25 cellular contexts compared by ENCODE assay signal in the genomic region with DNA sequence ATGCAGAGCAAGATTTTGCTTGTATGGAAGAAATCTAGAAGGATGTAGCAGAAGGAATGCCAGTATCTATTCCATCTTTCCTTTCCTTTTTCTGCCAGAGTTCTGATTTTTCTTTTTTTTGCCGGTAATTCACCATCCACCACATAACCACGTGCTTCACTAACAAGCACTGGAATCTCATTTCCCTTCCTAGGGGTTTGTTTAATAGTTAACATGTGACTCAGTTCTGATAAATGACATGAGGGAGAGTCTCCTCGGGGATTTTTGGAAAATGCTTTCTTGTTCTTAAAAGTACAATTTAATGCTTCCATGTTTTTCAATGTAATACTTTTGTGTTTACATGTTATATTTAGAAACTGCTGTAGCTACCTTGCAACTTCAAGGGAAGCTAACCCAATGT.
"Had no signal": no experiment of that assay in that cellular context is flagged by ENCODE, and none has a peak within 500 bp of the region (broad histone marks: within the 10 kb centered on the region; RNA-seq: fewer than 3 reads in every experiment).

No MANE protein-coding gene starts in this region.

- H3K9me3 ChIP-seq: heart left ventricle, left ventricle myocardium inferior, lower lobe of right lung, ovary, prostate gland, right lobe of liver, spleen, tibial artery, upper lobe of left lung, uterus had no signal

- DNase-seq: effector CD4-positive, alpha-beta T cell; endodermal cell; foreskin melanocyte; heart left ventricle; hypothalamus; left cardiac atrium; left ventricle myocardium inferior; lower lobe of right lung; midbrain; nucleus accumbens; ovary; retina; right lobe of liver; spleen; stimulated activated CD4-positive, alpha-beta T cell treated with anti-CD3 and anti-CD28 coated beads, Interleukin-15, amount 100 ng/mL, for 24 hours; stimulated activated CD4-positive, alpha-beta T cell treated with anti-CD3 and anti-CD28 coated beads, Interleukin-1b, Interleukin-23, amount 100 ng/mL, for 48 hours; stimulated activated CD4-positive, alpha-beta T cell treated with anti-CD3 and anti-CD28 coated beads, Interleukin-4, amount 100 ng/mL, for 24 hours; tibial artery; upper lobe of left lung; uterus had no signal

- H3K36me3 ChIP-seq: heart left ventricle, left ventricle myocardium inferior, lower lobe of right lung, neural progenitor cell, ovary, prostate gland, right lobe of liver, spleen, tibial artery, upper lobe of left lung, uterus had no signal

- H3K27me3 ChIP-seq: neural progenitor cell, ovary, right lobe of liver, spleen, tibial artery, upper lobe of left lung, uterus had no signal

- H3K4me1 ChIP-seq: heart left ventricle, left ventricle myocardium inferior, lower lobe of right lung, neural progenitor cell, prostate gland, right lobe of liver, spleen, tibial artery, upper lobe of left lung, uterus had no signal

- FAIRE-seq: endothelial cell of umbilical vein, islet of Langerhans had no signal

- H3K4me3 ChIP-seq: coronary artery, heart left ventricle, left ventricle myocardium inferior, lower lobe of right lung, neural progenitor cell, ovary, prostate gland, right lobe of liver, spleen, tibial artery, upper lobe of left lung, uterus had no signal
